1 cellular context compared by ENCODE assay signal in genomic region chr2:203681978-203682377, GRCh38.
TF ChIP-seq lines count a peak whose summit lies in the region.

No MANE protein-coding gene starts in this region.

TF ChIP-seq in HepG2, 621 proteins besides CTCF, POLR2A, EP300 and RAD21:
- TF ChIP-seq EED (CRISPR knock-in tag; IDR thresholded peaks at IDR 0.05) (no peak), TEF (CRISPR knock-in tag; IDR thresholded peaks at IDR 0.05) (no peak), HMGXB3 (CRISPR knock-in tag; IDR thresholded peaks at IDR 0.05; ENCODE audit: borderline replicate concordance) (no peak), CBFB (CRISPR knock-in tag; IDR thresholded peaks at IDR 0.05) (no peak), SRSF9 (IDR thresholded peaks at IDR 0.05; ENCODE audit: borderline replicate concordance, insufficient read depth, low read depth, low read length, poor library complexity, severe bottlenecking) (no peak), ATF1 (CRISPR knock-in tag; IDR thresholded peaks at IDR 0.05) (no peak), ZNF709 (CRISPR knock-in tag; IDR thresholded peaks at IDR 0.05) (no peak), MZF1 (CRISPR knock-in tag; IDR thresholded peaks at IDR 0.05; ENCODE audit: borderline replicate concordance) (no peak), ZSCAN9 (CRISPR knock-in tag; IDR thresholded peaks at IDR 0.05; ENCODE audit: borderline replicate concordance) (no peak), HDAC1 (CRISPR knock-in tag; IDR thresholded peaks at IDR 0.05) (no peak), FOXA1 (IDR thresholded peaks at IDR 0.05) (no peak), FOXA1 (CRISPR knock-in tag; IDR thresholded peaks at IDR 0.05) (no peak), ZNF205 (CRISPR knock-in tag; IDR thresholded peaks at IDR 0.05) (no peak), ATRX (CRISPR knock-in tag; IDR thresholded peaks at IDR 0.05; ENCODE audit: borderline replicate concordance) (no peak), MAX (IDR thresholded peaks at IDR 0.05) (no peak), SP4 (CRISPR knock-in tag; IDR thresholded peaks at IDR 0.05) (no peak)
